Comparison of ENCODE assay signal across 8 cellular contexts in the genomic region with DNA sequence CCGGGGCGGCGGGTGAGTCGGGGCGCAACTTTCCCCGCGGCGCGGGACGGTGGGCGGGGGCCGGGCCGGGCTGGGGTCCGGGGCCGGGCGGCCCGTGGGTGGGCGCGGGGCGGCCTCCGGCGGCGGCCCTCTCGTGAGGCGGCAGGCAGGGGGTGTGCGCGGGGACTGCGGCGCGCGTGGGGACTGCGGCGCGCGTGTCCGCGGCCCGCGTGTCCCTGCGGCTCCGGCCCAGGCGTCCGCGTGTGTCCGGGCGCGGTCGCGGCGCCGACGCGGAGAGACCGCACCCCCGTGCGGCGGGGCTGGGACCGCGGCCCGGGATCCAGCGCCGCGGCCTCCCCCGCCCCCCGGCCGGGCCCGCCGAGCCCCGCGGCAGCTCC. TPM values are rescaled to one million over a fixed set of nuclear protein-coding genes. Genes with fewer than 3 reads are reported as not detected.
DNase-seq lines count a peak whose midpoint lies in the region; ATAC-seq and TF ChIP-seq lines count a peak whose summit lies in the region.

No MANE protein-coding gene starts in this region.

- H3K27ac Mint-ChIP-seq in WTC11 = no peak overlapping the region

- no peaks in the 10 kb centered on the region for H3K36me3 Mint-ChIP-seq in WTC11

- H3K4me1 Mint-ChIP-seq in WTC11 = peaks cover 9% of the 10 kb centered on the region

- H3K9me3 ChIP-seq in mucosa of descending colon = no peaks in the 10 kb centered on the region

- intact Hi-C loops in mucosa of descending colon (cut with DNase I, micrococcal nuclease) = no loop called here

- ATAC-seq in HG02970 (IDR thresholded peaks at IDR 0.05; ENCODE audit: low FRiP score, unreplicated experiment) = peak; percentile 9
- ATAC-seq in mucosa of descending colon = peak; percentile 3
- no peak for ATAC-seq in GM21737 (IDR thresholded peaks at IDR 0.05; ENCODE audit: unreplicated experiment)
- ATAC-seq in WTC11 = no peak

- CTCF ChIA-PET in WTC11 (lab: Charles Lee) = interaction anchor here (0.6 to 5.0 kb wide), 10 partner anchors 10 to 472 kb away, joined by 3 to 34 read pairs (median 4); no protein-coding TSS in a partner anchor

- in situ Hi-C loops in T47D (cut with HindIII; ENCODE audit: low pct_unique_long_range_greater_than_20kb, low sequenced_read_pairs) = no loop called here

- POLR2A ChIA-PET in WTC11 (lab: Charles Lee) = interaction anchor here (1.2 kb wide), 1 partner anchor 311 kb away, joined by 3 read pairs; no protein-coding TSS in a partner anchor

- DNase-seq in ELR (ENCODE audit: low read depth) = peak; percentile 19
- DNase-seq in T47D (ENCODE audit: low read depth in 1 of 2, low spot score in 1 of 2) = peak; percentile 28 to 62
- no peak for DNase-seq in mucosa of descending colon
- no peak for DNase-seq in HK-2 (ENCODE audit: unreplicated experiment)
- DNase-seq in WTC11 (ENCODE audit: low spot score) = no peak
- no peak for DNase-seq in inferior parietal cortex (ENCODE audit: extremely low spot score)

- H3K4me3 Mint-ChIP-seq in WTC11 = no peak overlapping the region

- peaks cover 21% of the 10 kb centered on the region for H3K27me3 Mint-ChIP-seq in WTC11 (ENCODE audit: low read depth)

- no peak for TF ChIP-seq CTCF in mucosa of descending colon (IDR thresholded peaks at IDR 0.05)
- no peak for TF ChIP-seq CTCF in WTC11 (IDR thresholded peaks at IDR 0.05)

- H3K4me3 ChIP-seq in mucosa of descending colon = peak overlapping the region; percentile 34

- H3K9me3 Mint-ChIP-seq in WTC11 = no peaks in the 10 kb centered on the region; the same call in 1 of the 2 replicates

- H3K4me1 ChIP-seq in mucosa of descending colon (ENCODE audit: low read depth) = peaks cover 7% of the 10 kb centered on the region

- H3K36me3 ChIP-seq in mucosa of descending colon (ENCODE audit: low read depth) = no peaks in the 10 kb centered on the region

TF ChIP-seq in WTC11, 78 proteins besides CTCF, POLR2A, EP300 and RAD21:
- no peak for TF ChIP-seq NFYB (CRISPR knock-in tag; conservative IDR thresholded peaks at IDR 0.05; ENCODE audit: low read depth)
- TF ChIP-seq, protein P1, sequence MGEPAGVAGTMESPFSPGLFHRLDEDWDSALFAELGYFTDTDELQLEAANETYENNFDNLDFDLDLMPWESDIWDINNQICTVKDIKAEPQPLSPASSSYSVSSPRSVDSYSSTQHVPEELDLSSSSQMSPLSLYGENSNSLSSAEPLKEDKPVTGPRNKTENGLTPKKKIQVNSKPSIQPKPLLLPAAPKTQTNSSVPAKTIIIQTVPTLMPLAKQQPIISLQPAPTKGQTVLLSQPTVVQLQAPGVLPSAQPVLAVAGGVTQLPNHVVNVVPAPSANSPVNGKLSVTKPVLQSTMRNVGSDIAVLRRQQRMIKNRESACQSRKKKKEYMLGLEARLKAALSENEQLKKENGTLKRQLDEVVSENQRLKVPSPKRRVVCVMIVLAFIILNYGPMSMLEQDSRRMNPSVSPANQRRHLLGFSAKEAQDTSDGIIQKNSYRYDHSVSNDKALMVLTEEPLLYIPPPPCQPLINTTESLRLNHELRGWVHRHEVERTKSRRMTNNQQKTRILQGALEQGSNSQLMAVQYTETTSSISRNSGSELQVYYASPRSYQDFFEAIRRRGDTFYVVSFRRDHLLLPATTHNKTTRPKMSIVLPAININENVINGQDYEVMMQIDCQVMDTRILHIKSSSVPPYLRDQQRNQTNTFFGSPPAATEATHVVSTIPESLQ (CRISPR knock-in tag; IDR thresholded peaks at IDR 0.05) = no peak
- no peak for TF ChIP-seq JUN (CRISPR knock-in tag; IDR thresholded peaks at IDR 0.05)
- TF ChIP-seq ESRRA (CRISPR knock-in tag; IDR thresholded peaks at IDR 0.05; ENCODE audit: borderline replicate concordance) = no peak
- TF ChIP-seq, protein P2, sequence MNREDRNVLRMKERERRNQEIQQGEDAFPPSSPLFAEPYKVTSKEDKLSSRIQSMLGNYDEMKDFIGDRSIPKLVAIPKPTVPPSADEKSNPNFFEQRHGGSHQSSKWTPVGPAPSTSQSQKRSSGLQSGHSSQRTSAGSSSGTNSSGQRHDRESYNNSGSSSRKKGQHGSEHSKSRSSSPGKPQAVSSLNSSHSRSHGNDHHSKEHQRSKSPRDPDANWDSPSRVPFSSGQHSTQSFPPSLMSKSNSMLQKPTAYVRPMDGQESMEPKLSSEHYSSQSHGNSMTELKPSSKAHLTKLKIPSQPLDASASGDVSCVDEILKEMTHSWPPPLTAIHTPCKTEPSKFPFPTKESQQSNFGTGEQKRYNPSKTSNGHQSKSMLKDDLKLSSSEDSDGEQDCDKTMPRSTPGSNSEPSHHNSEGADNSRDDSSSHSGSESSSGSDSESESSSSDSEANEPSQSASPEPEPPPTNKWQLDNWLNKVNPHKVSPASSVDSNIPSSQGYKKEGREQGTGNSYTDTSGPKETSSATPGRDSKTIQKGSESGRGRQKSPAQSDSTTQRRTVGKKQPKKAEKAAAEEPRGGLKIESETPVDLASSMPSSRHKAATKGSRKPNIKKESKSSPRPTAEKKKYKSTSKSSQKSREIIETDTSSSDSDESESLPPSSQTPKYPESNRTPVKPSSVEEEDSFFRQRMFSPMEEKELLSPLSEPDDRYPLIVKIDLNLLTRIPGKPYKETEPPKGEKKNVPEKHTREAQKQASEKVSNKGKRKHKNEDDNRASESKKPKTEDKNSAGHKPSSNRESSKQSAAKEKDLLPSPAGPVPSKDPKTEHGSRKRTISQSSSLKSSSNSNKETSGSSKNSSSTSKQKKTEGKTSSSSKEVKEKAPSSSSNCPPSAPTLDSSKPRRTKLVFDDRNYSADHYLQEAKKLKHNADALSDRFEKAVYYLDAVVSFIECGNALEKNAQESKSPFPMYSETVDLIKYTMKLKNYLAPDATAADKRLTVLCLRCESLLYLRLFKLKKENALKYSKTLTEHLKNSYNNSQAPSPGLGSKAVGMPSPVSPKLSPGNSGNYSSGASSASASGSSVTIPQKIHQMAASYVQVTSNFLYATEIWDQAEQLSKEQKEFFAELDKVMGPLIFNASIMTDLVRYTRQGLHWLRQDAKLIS (CRISPR knock-in tag; IDR thresholded peaks at IDR 0.05; ENCODE audit: borderline replicate concordance) = no peak
- TF ChIP-seq, protein P3, sequence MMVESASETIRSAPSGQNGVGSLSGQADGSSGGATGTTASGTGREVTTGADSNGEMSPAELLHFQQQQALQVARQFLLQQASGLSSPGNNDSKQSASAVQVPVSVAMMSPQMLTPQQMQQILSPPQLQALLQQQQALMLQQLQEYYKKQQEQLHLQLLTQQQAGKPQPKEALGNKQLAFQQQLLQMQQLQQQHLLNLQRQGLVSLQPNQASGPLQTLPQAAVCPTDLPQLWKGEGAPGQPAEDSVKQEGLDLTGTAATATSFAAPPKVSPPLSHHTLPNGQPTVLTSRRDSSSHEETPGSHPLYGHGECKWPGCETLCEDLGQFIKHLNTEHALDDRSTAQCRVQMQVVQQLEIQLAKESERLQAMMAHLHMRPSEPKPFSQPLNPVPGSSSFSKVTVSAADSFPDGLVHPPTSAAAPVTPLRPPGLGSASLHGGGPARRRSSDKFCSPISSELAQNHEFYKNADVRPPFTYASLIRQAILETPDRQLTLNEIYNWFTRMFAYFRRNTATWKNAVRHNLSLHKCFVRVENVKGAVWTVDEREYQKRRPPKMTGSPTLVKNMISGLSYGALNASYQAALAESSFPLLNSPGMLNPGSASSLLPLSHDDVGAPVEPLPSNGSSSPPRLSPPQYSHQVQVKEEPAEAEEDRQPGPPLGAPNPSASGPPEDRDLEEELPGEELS (CRISPR knock-in tag; IDR thresholded peaks at IDR 0.05) = no peak
- TF ChIP-seq, protein P4, sequence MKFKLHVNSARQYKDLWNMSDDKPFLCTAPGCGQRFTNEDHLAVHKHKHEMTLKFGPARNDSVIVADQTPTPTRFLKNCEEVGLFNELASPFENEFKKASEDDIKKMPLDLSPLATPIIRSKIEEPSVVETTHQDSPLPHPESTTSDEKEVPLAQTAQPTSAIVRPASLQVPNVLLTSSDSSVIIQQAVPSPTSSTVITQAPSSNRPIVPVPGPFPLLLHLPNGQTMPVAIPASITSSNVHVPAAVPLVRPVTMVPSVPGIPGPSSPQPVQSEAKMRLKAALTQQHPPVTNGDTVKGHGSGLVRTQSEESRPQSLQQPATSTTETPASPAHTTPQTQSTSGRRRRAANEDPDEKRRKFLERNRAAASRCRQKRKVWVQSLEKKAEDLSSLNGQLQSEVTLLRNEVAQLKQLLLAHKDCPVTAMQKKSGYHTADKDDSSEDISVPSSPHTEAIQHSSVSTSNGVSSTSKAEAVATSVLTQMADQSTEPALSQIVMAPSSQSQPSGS (CRISPR knock-in tag; IDR thresholded peaks at IDR 0.05; ENCODE audit: borderline replicate concordance, low read depth) = no peak
- TF ChIP-seq, protein P5, sequence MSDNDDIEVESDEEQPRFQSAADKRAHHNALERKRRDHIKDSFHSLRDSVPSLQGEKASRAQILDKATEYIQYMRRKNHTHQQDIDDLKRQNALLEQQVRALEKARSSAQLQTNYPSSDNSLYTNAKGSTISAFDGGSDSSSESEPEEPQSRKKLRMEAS (CRISPR knock-in tag; IDR thresholded peaks at IDR 0.05) = no peak
- TF ChIP-seq ZNF121 (CRISPR knock-in tag; IDR thresholded peaks at IDR 0.05) = no peak
- TF ChIP-seq ZNF219 (CRISPR knock-in tag; IDR thresholded peaks at IDR 0.05; ENCODE audit: borderline replicate concordance) = no peak
- TF ChIP-seq KAT7 (CRISPR knock-in tag; IDR thresholded peaks at IDR 0.05; ENCODE audit: borderline replicate concordance) = no peak
- no peak for TF ChIP-seq RELA (CRISPR knock-in tag; IDR thresholded peaks at IDR 0.05; ENCODE audit: borderline replicate concordance)

RNA-seq across cellular contexts. Expression of a gene that starts 0.3 kb away (rescaled TPM):
- total RNA-seq in mucosa of descending colon = 10 to 100 TPM; 11.8 to 19.3 (median 12.7) TPM
- total RNA-seq in WTC11 (2021) = 53.0 to 55.0 TPM (median 53.8 TPM) in 3 replicates

Comparison
In these comparisons a context has a peak if more than half of its experiments do, and no peak if none do; other contexts are left out.
1. DNase-seq: peak in ELR (single experiment) and T47D (2 of 2); none in mucosa of descending colon (0 of 3), HK-2 (single experiment), WTC11 (single experiment) and inferior parietal cortex (single experiment).
2. ATAC-seq: peak in HG02970 (single experiment) and mucosa of descending colon (single experiment); none in GM21737 (single experiment) and WTC11 (single experiment).